Comparison of ENCODE assay signal across 15 cellular contexts in genomic region chr2:200975672-200976071, GRCh38. TPM values are rescaled to one million over a fixed set of nuclear protein-coding genes. Genes with fewer than 3 reads are reported as not detected.
A peak's percentile ranks its signal among the peaks of the same experiment; 100 is the strongest.
DNase-seq lines count a peak whose midpoint lies in the region; ATAC-seq, FAIRE-seq and TF ChIP-seq lines count a peak whose summit lies in the region.
"Had no signal": no experiment of that assay in that cellular context is flagged by ENCODE, and none has a peak within 500 bp of the region (broad histone marks: within the 10 kb centered on the region; RNA-seq: fewer than 3 reads in every experiment).

No MANE protein-coding gene starts in this region.

- H3K4me2 ChIP-seq in HepG2 (ENCODE audit: low read depth, low read length) (no peak overlapping the region), PC-3 (ENCODE audit: low read length) (no peak overlapping the region), OCI-LY7 (ENCODE audit: low read length) (no peak overlapping the region)
- H3K4me2 ChIP-seq: GM23338 had no signal

- H4K20me1 ChIP-seq in HepG2 (ENCODE audit: insufficient read depth, low read length) = no peaks in the 10 kb centered on the region
- no peaks in the 10 kb centered on the region for H4K20me1 ChIP-seq in PC-3 (ENCODE audit: low read length)
- no peaks in the 10 kb centered on the region for H4K20me1 ChIP-seq in OCI-LY7 (ENCODE audit: insufficient read depth, low read length)

- no peak overlapping the region for H2AFZ ChIP-seq in HepG2 (ENCODE audit: low read length)
- H2AFZ ChIP-seq in PC-3 (ENCODE audit: low read length) = no peak overlapping the region
- no peak overlapping the region for H2AFZ ChIP-seq in OCI-LY7 (ENCODE audit: low read length)
- H2AFZ ChIP-seq: GM23338 had no signal

- in situ Hi-C loops in HepG2 (cut with HindIII; ENCODE audit: extremely low pct_ligation_motif_present, low pct_unique_long_range_greater_than_20kb) = no loop called here

- H3K4me1 ChIP-seq in HepG2 (ENCODE audit: insufficient read depth, low read length) (no peaks in the 10 kb centered on the region), right lobe of liver (no peaks in the 10 kb centered on the region), PC-3 (ENCODE audit: insufficient read depth, low read length) (peaks cover 11% of the 10 kb centered on the region), small intestine (ENCODE audit: control insufficient read depth in 2 of 2, insufficient read depth in 1 of 2, low read depth in 1 of 2, low read length in 1 of 2) (no peaks in the 10 kb centered on the region), OCI-LY7 (ENCODE audit: insufficient read depth, low read length, poor library complexity, severe bottlenecking) (no peaks in the 10 kb centered on the region), kidney (ENCODE audit: control insufficient read depth in 1 of 2, insufficient read depth in 1 of 2, low read depth in 1 of 2, low read length in 2 of 2) (no peaks in the 10 kb centered on the region)
- H3K4me1 ChIP-seq: Caco-2 had no signal

- TF ChIP-seq RAD21 in HepG2 (CRISPR knock-in tag; IDR thresholded peaks at IDR 0.05) = no peak

- H3K79me2 ChIP-seq in HepG2 (ENCODE audit: insufficient read depth, low read length) (no peaks in the 10 kb centered on the region), PC-3 (ENCODE audit: low read length) (no peaks in the 10 kb centered on the region), OCI-LY7 (ENCODE audit: insufficient read depth, low read depth, low read length) (no peaks in the 10 kb centered on the region)

- H3K27me3 ChIP-seq in HepG2 (ENCODE audit: control insufficient read depth in 1 of 2, insufficient read depth in 2 of 2, low read length in 2 of 2) = no peaks in the 10 kb centered on the region
- H3K27me3 ChIP-seq in right lobe of liver = no peaks in the 10 kb centered on the region
- no peaks in the 10 kb centered on the region for H3K27me3 ChIP-seq in PC-3 (ENCODE audit: low read length)
- no peaks in the 10 kb centered on the region for H3K27me3 ChIP-seq in small intestine (ENCODE audit: control insufficient read depth in 2 of 2, insufficient read depth in 2 of 2, low read length in 2 of 2)

- POLR2A ChIA-PET in HepG2 (lab: Yijun Ruan, JAX) (interaction anchor here (6.3 kb wide), 1 partner anchor 12 kb away, joined by 37 read pairs; the partner anchor contains the start of gene ORC2), PC-3 (lab: Charles Lee; ENCODE audit: unreplicated experiment) (no interaction called here), OCI-LY7 (lab: Charles Lee) (interaction anchor here (0.7 to 6.1 kb wide), 8 partner anchors 9 to 411 kb away, joined by 3 to 28 read pairs (median 3); partner anchors contain the start of gene ORC2), GM10248 (lab: Yijun Ruan, JAX) (no interaction called here)

- H3K9me3 ChIP-seq in HepG2 (ENCODE audit: low read length) (no peaks in the 10 kb centered on the region), right lobe of liver (no peaks in the 10 kb centered on the region), PC-3 (ENCODE audit: low read length) (no peaks in the 10 kb centered on the region), small intestine (ENCODE audit: control insufficient read depth, low read depth) (no peaks in the 10 kb centered on the region), OCI-LY7 (ENCODE audit: low read length) (no peaks in the 10 kb centered on the region), kidney (ENCODE audit: control insufficient read depth in 1 of 2, low read length in 2 of 2) (no peaks in the 10 kb centered on the region)
- H3K9me3 ChIP-seq: Caco-2 had no signal

- TF ChIP-seq POLR2A in HepG2 (IDR thresholded peaks at IDR 0.05; ENCODE audit: insufficient read depth in 1 of 2, low read depth in 2 of 2, low read length in 2 of 2) (no peak), right lobe of liver (IDR thresholded peaks at IDR 0.05) (no peak), H54 (IDR thresholded peaks at IDR 0.05; ENCODE audit: low read depth, low read length) (no peak)

- H3K4me3 ChIP-seq in HepG2 (replicated peaks in 1 of 3; ENCODE audit: insufficient read depth in 1 of 3, low read depth in 2 of 3, low read length in 3 of 3) (no peak overlapping the region), right lobe of liver (no peak overlapping the region), PC-3 (ENCODE audit: low read length) (no peak overlapping the region), small intestine (ENCODE audit: low read depth in 1 of 2, low read length in 2 of 2) (no peak overlapping the region), OCI-LY7 (ENCODE audit: low read depth, low read length, poor library complexity, severe bottlenecking) (no peak overlapping the region), kidney (ENCODE audit: low read length in 2 of 2) (no peak overlapping the region)
- H3K4me3 ChIP-seq: GM23338 had no signal

- TF ChIP-seq CTCF in HepG2 (CRISPR knock-in tag; IDR thresholded peaks at IDR 0.05) (no peak), right lobe of liver (IDR thresholded peaks at IDR 0.05) (no peak), PC-3 (conservative IDR thresholded peaks at IDR 0.05; ENCODE audit: low read depth, low read length) (no peak), OCI-LY7 (conservative IDR thresholded peaks at IDR 0.05; ENCODE audit: low read length) (no peak), GM10248 (IDR thresholded peaks at IDR 0.05; ENCODE audit: control extremely low read depth, extremely low read depth, low read depth, missing control alignments) (no peak), kidney (IDR thresholded peaks at IDR 0.05; ENCODE audit: borderline replicate concordance, extremely low read depth, insufficient read depth) (no peak)

- DNase-seq in HepG2 (ENCODE audit: low spot score) = no peak
- DNase-seq in right lobe of liver = no peak
- DNase-seq in H54 (ENCODE audit: insufficient read length, low spot score) = no peak
- DNase-seq in PC-3 = peak; percentile 29
- peak; percentile 34 for DNase-seq in small intestine
- no peak for DNase-seq in OCI-LY7 (ENCODE audit: low spot score)
- no peak for DNase-seq in GM10248 (ENCODE audit: extremely low spot score)
- no peak for DNase-seq in kidney
- DNase-seq: Caco-2; CD8-positive, alpha-beta T cell; DND-41; GF-D8; H9 had no signal

- H3K27ac ChIP-seq in HepG2 (ENCODE audit: extremely low read length, insufficient read depth, low read length) = no peak overlapping the region
- H3K27ac ChIP-seq in right lobe of liver = no peak overlapping the region
- H3K27ac ChIP-seq in PC-3 (ENCODE audit: low read length) = no peak overlapping the region
- H3K27ac ChIP-seq in small intestine (ENCODE audit: low read depth in 1 of 2, low read length in 1 of 2) = no peak overlapping the region
- no peak overlapping the region for H3K27ac ChIP-seq in OCI-LY7 (ENCODE audit: low read depth, low read length, poor library complexity, severe bottlenecking)
- H3K27ac ChIP-seq in kidney (ENCODE audit: low read depth in 2 of 2, low read length in 2 of 2) = no peak overlapping the region

- BruUV-seq in HepG2 (replicated peaks; lab: Mats Ljungman, UMichigan) (no TSS peak), PC-3 (replicated peaks; lab: Mats Ljungman, UMichigan) (no TSS peak), OCI-LY7 (replicated peaks; lab: Mats Ljungman, UMichigan) (no TSS peak)

- CTCF ChIA-PET in HepG2 (lab: Yijun Ruan, JAX; ENCODE audit: low intra/inter-chr PET ratio, low total read pairs) (no interaction called here), PC-3 (lab: Charles Lee) (no interaction called here), OCI-LY7 (lab: Charles Lee; ENCODE audit: unreplicated experiment) (no interaction called here), GM10248 (lab: Yijun Ruan, JAX) (interaction anchor here (1.0 to 7.3 kb wide), 3 partner anchors 12 to 202 kb away, joined by 3 to 76 read pairs (median 4); partner anchors contain the start of gene ORC2)

- no peak for ATAC-seq in HepG2
- no peak for ATAC-seq in right lobe of liver
- ATAC-seq in PC-3 = peak; percentile 50
- ATAC-seq: CD8-positive, alpha-beta T cell; GM23338 had no signal

- no peak for TF ChIP-seq EP300 in HepG2 (IDR thresholded peaks at IDR 0.05; ENCODE audit: low read depth in 2 of 2, low read length in 2 of 2)
- no peak for TF ChIP-seq EP300 in HepG2 (CRISPR knock-in tag; IDR thresholded peaks at IDR 0.05; ENCODE audit: borderline replicate concordance)

- H3K9ac ChIP-seq in HepG2 (ENCODE audit: insufficient read depth, low read depth, low read length) (no peak overlapping the region), PC-3 (ENCODE audit: low read length) (no peak overlapping the region), kidney (ENCODE audit: low read length in 2 of 2) (no peak overlapping the region)

- intact Hi-C loops in HepG2 (cut with micrococcal nuclease; ENCODE audit: unreplicated experiment) = no loop called here
- intact Hi-C loops in right lobe of liver (cut with DNase I) = no loop called here
- intact Hi-C loops in PC-3 (cut with micrococcal nuclease) = no loop called here
- intact Hi-C loops in OCI-LY7 (cut with micrococcal nuclease; ENCODE audit: unreplicated experiment) = no loop called here
- intact Hi-C loops in kidney (cut with DNase I) = no loop called here

- FAIRE-seq in HepG2 (lab: Jason Lieb, UNC) (no peak), H54 (lab: Jason Lieb, UNC) (peak; percentile 23), small intestine (lab: Jason Lieb, UNC) (no peak), kidney (lab: Jason Lieb, UNC) (no peak)
- FAIRE-seq: HTR-8/SVneo had no signal

- peaks cover 0 to 10% of the 10 kb centered on the region in 2 experiments; a peak in 3 of 5 replicates for H3K36me3 ChIP-seq in HepG2 (replicated peaks in 1 of 2; ENCODE audit: control insufficient read depth in 1 of 2, insufficient read depth in 2 of 2, low read length in 2 of 2)
- H3K36me3 ChIP-seq in right lobe of liver = peaks cover 0 to 3% (median 0%) of the 10 kb centered on the region in 4 donors
- H3K36me3 ChIP-seq in PC-3 (ENCODE audit: low read depth, low read length) = peaks cover 10% of the 10 kb centered on the region; the same call in 1 of the 2 replicates
- H3K36me3 ChIP-seq in small intestine (ENCODE audit: control insufficient read depth in 2 of 2, insufficient read depth in 2 of 2, low read length in 2 of 2) = peaks cover 0 to 2% of the 10 kb centered on the region in 2 donors
- H3K36me3 ChIP-seq in OCI-LY7 (ENCODE audit: insufficient read depth, low read length) = peaks cover 9% of the 10 kb centered on the region; the same call in 1 of the 2 replicates
- peaks cover under 1 to 7% of the 10 kb centered on the region in 2 donors for H3K36me3 ChIP-seq in kidney (ENCODE audit: control insufficient read depth in 1 of 2, insufficient read depth in 2 of 2, low read length in 2 of 2)

- H3K9me2 ChIP-seq in PC-3 (replicated peaks; ENCODE audit: low read length) = no peaks in the 10 kb centered on the region
- no peaks in the 10 kb centered on the region for H3K9me2 ChIP-seq in OCI-LY7 (ENCODE audit: insufficient read depth, low read length)

- H3F3A ChIP-seq in PC-3 (ENCODE audit: low read length, unreplicated experiment) = no peaks in the 10 kb centered on the region

RNA-seq across cellular contexts. Expression of gene ORC2, which starts 12.2 kb away (rescaled TPM):
- total RNA-seq in HepG2 (2016; rRNA removed; fragmentation: Illumina TruSeq; extraction: Trizol) = 58.3 and 73.5 TPM in 2 replicates
- total RNA-seq in HepG2 (2016; cell fraction: cytosol; rRNA removed; fragmentation: Illumina TruSeq; extraction: Trizol; ENCODE audit: low read depth) = 35.1 and 42.3 TPM in 2 replicates
- total RNA-seq in HepG2 (2016; cell fraction: insoluble cytoplasmic fraction; rRNA removed; fragmentation: Illumina TruSeq; extraction: Trizol) = 57.9 and 72.3 TPM in 2 replicates
- 23.7 and 25.8 TPM in 2 replicates for total RNA-seq in HepG2 (2016; cell fraction: membrane; rRNA removed; fragmentation: Illumina TruSeq; extraction: Trizol)
- 84.7 and 104 TPM in 2 replicates for total RNA-seq in HepG2 (2016; cell fraction: nucleus; rRNA removed; fragmentation: Illumina TruSeq; extraction: Trizol)
- 17.8 and 19.3 TPM in 2 replicates for polyA plus RNA-seq in HepG2 (2011; rRNA removed)
- 3.8 and 5.6 TPM in 2 replicates for polyA plus RNA-seq in HepG2 (2011; cell fraction: cytosol; rRNA removed)
- polyA plus RNA-seq in HepG2 (2011; cell fraction: nucleus; rRNA removed) = 56.9 and 65.1 TPM in 2 replicates
- 31.7 and 53.3 TPM in 2 replicates for polyA plus RNA-seq in HepG2 (2012)
- 2.8 and 3.0 TPM in 2 replicates for polyA plus RNA-seq in HepG2 (2016; cell fraction: cytosol; fragmentation: Illumina TruSeq; extraction: Trizol; ENCODE audit: low read depth)
- 49.7 and 56.0 TPM in 2 replicates for polyA plus RNA-seq in HepG2 (2016; cell fraction: insoluble cytoplasmic fraction; fragmentation: Illumina TruSeq; extraction: Trizol; ENCODE audit: low read depth)
- polyA plus RNA-seq in HepG2 (2016; cell fraction: membrane; fragmentation: Illumina TruSeq; extraction: Trizol; ENCODE audit: low read depth) = 6.0 and 6.1 TPM in 2 replicates
- 194 and 196 TPM in 2 replicates for polyA plus RNA-seq in HepG2 (2016; cell fraction: nucleus; fragmentation: Illumina TruSeq; extraction: Trizol; ENCODE audit: insufficient read depth, low read depth)
- polyA minus RNA-seq in HepG2 (2011; rRNA and poly(A)+ RNA removed; ENCODE audit: low replicate concordance) = 4.6 and 6.1 TPM in 2 replicates
- 9.2 and 14.9 TPM in 2 replicates for polyA minus RNA-seq in HepG2 (2011; cell fraction: cytosol; rRNA and poly(A)+ RNA removed)
- 48.9 and 55.0 TPM in 2 replicates for polyA minus RNA-seq in HepG2 (2011; cell fraction: nucleus; rRNA and poly(A)+ RNA removed)
- 10 to 100 TPM in 3 of 6 experiments, 1 to 10 TPM in 3; 5.3 to 13.6 (median 8.4) TPM for total RNA-seq in right lobe of liver
- total RNA-seq in PC-3 (2014; rRNA removed) = 17.7 and 25.9 TPM in 2 replicates
- polyA plus RNA-seq in small intestine = 10 to 100 TPM in 2 of 3 donors, 1 to 10 TPM in 1; 8.9 to 11.8 (median 11.0) TPM
- total RNA-seq in OCI-LY7 (2014; rRNA removed; shearing (Covaris generic)) = 14.9 and 28.6 TPM in 2 replicates
- total RNA-seq in OCI-LY7 (2022) = 42.3 and 46.1 TPM in 2 replicates
- 26.0 TPM for total RNA-seq in kidney
- 7.4 TPM for polyA plus RNA-seq in kidney (ENCODE audit: insufficient read depth, low read depth, low replicate concordance)

Comparison
In these comparisons a context has a peak if more than half of its experiments do, and no peak if none do; other contexts are left out.
1. DNase-seq: peak in PC-3 (single experiment) and small intestine (single experiment); none in HepG2 (single experiment), right lobe of liver (0 of 3), H54 (single experiment), OCI-LY7 (single experiment), GM10248 (single experiment) and kidney (single experiment).
2. POLR2A ChIA-PET loops: an anchor here in HepG2 (6.3 kb wide) and OCI-LY7 (0.7 to 6.1 kb wide); none called in PC-3 and GM10248.